29 cellular contexts compared by ENCODE assay signal in genomic region chr3:23817508-23818223, GRCh38.
"Had no signal": no experiment of that assay in that cellular context is flagged by ENCODE, and none has a peak within 500 bp of the region (broad histone marks: within the 10 kb centered on the region; RNA-seq: fewer than 3 reads in every experiment).

No MANE protein-coding gene starts in this region.

- H3K4me3 Mint-ChIP-seq: activated CD4-positive, alpha-beta T cell treated with anti-CD3 and anti-CD28 coated beads for 36 hours; activated CD4-positive, alpha-beta T cell treated with anti-CD3 and anti-CD28 coated beads, Interleukin-2, amount 10 ng/mL, durations not matched to agents 7 days and 5 days; activated CD8-positive, alpha-beta T cell treated with anti-CD3 and anti-CD28 coated beads, Interleukin-2, amount 10 ng/mL, durations not matched to agents 7 days and 5 days; activated naive CD4-positive, alpha-beta T cell treated with anti-CD3 and anti-CD28 coated beads for 36 hours; activated T-cell treated with anti-CD3 and anti-CD28 coated beads, Interleukin-2, amount 50 U/mL, for 24 hours; T-cell had no signal

- H2AFZ ChIP-seq: PC-9 had no signal

- H3K36me3 ChIP-seq: brain microvascular endothelial cell had no signal

- H3K27me3 ChIP-seq: brain microvascular endothelial cell had no signal

- H3K4me2 ChIP-seq: PC-9 had no signal

- H3K27ac ChIP-seq: brain microvascular endothelial cell, PC-9, RWPE1 had no signal

- ATAC-seq: activated CD4-positive, alpha-beta T cell treated with anti-CD3 and anti-CD28 coated beads for 36 hours; activated CD4-positive, CD25-positive, alpha-beta regulatory T cell treated with anti-CD3 and anti-CD28 coated beads, Interleukin-2, amount 50 U/mL, for 24 hours; activated CD8-positive, alpha-beta T cell treated with anti-CD3 and anti-CD28 coated beads, Interleukin-2, amount 10 ng/mL, durations not matched to agents 7 days and 5 days; activated naive CD4-positive, alpha-beta T cell treated with anti-CD3 and anti-CD28 coated beads, Interleukin-2, amount 50 U/mL, for 72 hours; Right ventricle myocardium inferior; SK-N-SH treated with all-trans-retinoic acid at 6 μM for 48 hours; T-cell had no signal

- H3K4me3 ChIP-seq: PC-9 had no signal

- H3K27ac Mint-ChIP-seq: activated CD4-positive, alpha-beta T cell treated with anti-CD3 and anti-CD28 coated beads for 36 hours; activated CD4-positive, alpha-beta T cell treated with anti-CD3 and anti-CD28 coated beads, Interleukin-2, amount 10 ng/mL, durations not matched to agents 7 days and 5 days; activated CD8-positive, alpha-beta T cell treated with anti-CD3 and anti-CD28 coated beads, Interleukin-2, amount 10 ng/mL, durations not matched to agents 7 days and 5 days; activated naive CD4-positive, alpha-beta T cell treated with anti-CD3 and anti-CD28 coated beads for 36 hours; activated T-cell treated with anti-CD3 and anti-CD28 coated beads, Interleukin-2, amount 50 U/mL, for 24 hours; activated T-helper 2 cell treated with anti-CD3 and anti-CD28 coated beads, Interferon-gamma antibody, Interleukin-2, Interleukin-4, amounts not matched to agents 10 μg/mL and 5 μg/mL and 100 μg/mL, durations not matched to agents 14 hours and 24 hours and 36 hours; T-cell had no signal

- H3K9me3 Mint-ChIP-seq: activated CD4-positive, alpha-beta T cell treated with anti-CD3 and anti-CD28 coated beads, Interleukin-2, amount 10 ng/mL, durations not matched to agents 7 days and 5 days; activated naive CD4-positive, alpha-beta T cell treated with anti-CD3 and anti-CD28 coated beads for 36 hours; activated naive CD4-positive, alpha-beta T cell treated with anti-CD3 and anti-CD28 coated beads, Interleukin-2, amount 50 U/mL, for 72 hours; activated T-cell treated with anti-CD3 and anti-CD28 coated beads, Interleukin-2, amount 50 U/mL, for 24 hours; activated T-helper 2 cell treated with anti-CD3 and anti-CD28 coated beads, Interferon-gamma antibody, Interleukin-2, Interleukin-4, amounts not matched to agents 10 μg/mL and 5 μg/mL and 100 μg/mL, durations not matched to agents 14 hours and 24 hours and 36 hours; T-cell had no signal

- DNase-seq: activated CD4-positive, alpha-beta T cell treated with anti-CD3 and anti-CD28 coated beads for 36 hours; activated CD4-positive, alpha-beta T cell treated with anti-CD3 and anti-CD28 coated beads, Interleukin-2, amount 10 ng/mL, durations not matched to agents 7 days and 5 days; activated CD4-positive, alpha-beta T cell treated with anti-CD3 and anti-CD28 coated beads, Interleukin-2, amount 50 U/mL, for 48 hours; activated CD8-positive, alpha-beta T cell treated with anti-CD3 and anti-CD28 coated beads, Interleukin-2, amount 10 ng/mL, durations not matched to agents 7 days and 5 days; activated gamma-delta T cell; activated naive CD4-positive, alpha-beta T cell treated with anti-CD3 and anti-CD28 coated beads for 36 hours; activated T-cell treated with anti-CD3 and anti-CD28 coated beads, Interleukin-2, amount 50 U/mL, for 24 hours; amniotic stem cell; aorta; brain microvascular endothelial cell; central memory CD4-positive, alpha-beta T cell; NCI-H1105 treated with DMSO at 0.1 percent for 48 hours; NCI-H1436 treated with DMSO at 0.1 percent for 48 hours; NCI-H1694 treated with DMSO at 0.1 percent for 48 hours; NCI-H2029; NCI-H510A; NCI-H748 treated with DMSO at 0.1 percent for 48 hours; NK-92 treated with Interleukin-12 subunit alpha and Interleukin-12 subunit beta, amount 100 ng/mL, for 24 hours; PC-9; SIG-M5; T-cell; T-helper 2 cell; T-helper 9 cell had no signal

- H3K27me3 Mint-ChIP-seq: activated CD4-positive, alpha-beta T cell treated with anti-CD3 and anti-CD28 coated beads for 36 hours; activated CD4-positive, alpha-beta T cell treated with anti-CD3 and anti-CD28 coated beads, Interleukin-2, amount 10 ng/mL, durations not matched to agents 7 days and 5 days; activated T-cell treated with anti-CD3 and anti-CD28 coated beads, Interleukin-2, amount 50 U/mL, for 24 hours; T-cell had no signal
